ENCODE assay signal across 17 cellular contexts in genomic region chr1:234916840-234917239, GRCh38.
DNase-seq lines count a peak whose midpoint lies in the region; ATAC-seq and TF ChIP-seq lines count a peak whose summit lies in the region.
"Had no signal": no experiment of that assay in that cellular context is flagged by ENCODE, and none has a peak within 500 bp of the region (broad histone marks: within the 10 kb centered on the region; RNA-seq: fewer than 3 reads in every experiment).

No MANE protein-coding gene starts in this region.

- peaks cover 0 to 20% of the 10 kb centered on the region in 2 donors for H3K36me3 Mint-ChIP-seq in activated naive CD4-positive, alpha-beta T cell treated with anti-CD3 and anti-CD28 coated beads, Interleukin-2, amount 50 U/mL, for 72 hours
- H3K36me3 Mint-ChIP-seq: CD4-positive, alpha-beta memory T cell had no signal

- DNase-seq in activated naive CD4-positive, alpha-beta T cell treated with anti-CD3 and anti-CD28 coated beads, Interleukin-2, amount 50 U/mL, for 72 hours (ENCODE audit: low spot score in 2 of 2) = no peak
- DNase-seq in activated naive CD4-positive, alpha-beta T cell treated with anti-CD3 and anti-CD28 coated beads, Interleukin-2, amount 50 U/mL, for 16 hours = no peak
- DNase-seq in NCI-H82 (lab: John Stamatoyannopoulos, UW) (peak; percentile 75), hepatocyte (ENCODE audit: low spot score) (no peak), stomach (no peak), NCI-H2029 (lab: John Stamatoyannopoulos, UW) (no peak)
- DNase-seq: CD4-positive, alpha-beta memory T cell; DMS79; effector CD4-positive, alpha-beta T cell; H9; MG63; NCI-H2081; trophoblast cell had no signal

- H3K4me1 ChIP-seq in hepatocyte (ENCODE audit: insufficient read depth) = peaks cover 25% of the 10 kb centered on the region
- H3K4me1 ChIP-seq in stomach = peaks cover 69 to 93% (median 79%) of the 10 kb centered on the region in 4 donors

- no peaks in the 10 kb centered on the region for H4K20me1 ChIP-seq in hepatocyte (ENCODE audit: insufficient read depth, poor library complexity, severe bottlenecking)

- H2AFZ ChIP-seq in hepatocyte = no peak overlapping the region

- H3K36me3 ChIP-seq in hepatocyte (replicated peaks; ENCODE audit: insufficient read depth, low read depth) (no peaks in the 10 kb centered on the region), stomach (no peaks in the 10 kb centered on the region)
- H3K36me3 ChIP-seq: MG63 had no signal

- peak; percentile 7 to 34 for ATAC-seq in activated naive CD4-positive, alpha-beta T cell treated with anti-CD3 and anti-CD28 coated beads, Interleukin-2, amount 50 U/mL, for 72 hours
- no peak for ATAC-seq in GM21447 (IDR thresholded peaks at IDR 0.05; ENCODE audit: unreplicated experiment)
- no peak for ATAC-seq in GM18870 (IDR thresholded peaks at IDR 0.05; ENCODE audit: unreplicated experiment)
- ATAC-seq: A549, left lobe of liver had no signal

- WGBS in hepatocyte (ENCODE audit: low lambda C conversion rate, missing lambda C conversion rate) = 67% methylated on average over 4 of the region's 4 CpGs
- WGBS in stomach, 5 donors = 77 to 93% (median 90%) methylated on average over 4 of the region's 4 CpGs

- TF ChIP-seq EP300 in stomach (IDR thresholded peaks at IDR 0.05) = no peak

- no peaks in the 10 kb centered on the region for H3K79me2 ChIP-seq in hepatocyte

- H3K4me2 ChIP-seq in hepatocyte = no peak overlapping the region
- H3K4me2 ChIP-seq: A549 had no signal

- no peaks in the 10 kb centered on the region for H3K27me3 ChIP-seq in hepatocyte
- H3K27me3 ChIP-seq in stomach = no peaks in the 10 kb centered on the region
- H3K27me3 ChIP-seq: MG63 had no signal

- no peaks in the 10 kb centered on the region for H3K9me2 ChIP-seq in hepatocyte (replicated peaks; ENCODE audit: insufficient read depth)

- no peaks in the 10 kb centered on the region for H3K9me3 Mint-ChIP-seq in activated naive CD4-positive, alpha-beta T cell treated with anti-CD3 and anti-CD28 coated beads, Interleukin-2, amount 50 U/mL, for 72 hours

- H3K4me3 ChIP-seq in hepatocyte (no peak overlapping the region), stomach (no peak overlapping the region)
- H3K4me3 ChIP-seq: A549, MG63 had no signal

- intact Hi-C loops in stomach (cut with DNase I; ENCODE audit: low total_unique reads) = no loop called here

- no peak overlapping the region for H3K27ac Mint-ChIP-seq in activated naive CD4-positive, alpha-beta T cell treated with anti-CD3 and anti-CD28 coated beads, Interleukin-2, amount 50 U/mL, for 72 hours
- H3K27ac Mint-ChIP-seq: CD4-positive, alpha-beta memory T cell; H9 had no signal

- H3K9me3 ChIP-seq in hepatocyte (ENCODE audit: low read depth) = no peaks in the 10 kb centered on the region
- no peaks in the 10 kb centered on the region for H3K9me3 ChIP-seq in stomach
- H3K9me3 ChIP-seq: A549 had no signal

- peak overlapping the region; percentile 76 for H3K27ac ChIP-seq in hepatocyte
- peak overlapping the region in 4 of 5 donors; percentile 82 to 90 (median 88) for H3K27ac ChIP-seq in stomach

- TF ChIP-seq POLR2A in stomach (IDR thresholded peaks at IDR 0.05) = no peak

- TF ChIP-seq CTCF in hepatocyte (IDR thresholded peaks at IDR 0.05; ENCODE audit: poor library complexity) (no peak), stomach (IDR thresholded peaks at IDR 0.05) (no peak)

Comparison
In these comparisons a context has a peak if more than half of its experiments do, and no peak if none do; other contexts are left out.
1. ATAC-seq: peak in activated naive CD4-positive, alpha-beta T cell treated with anti-CD3 and anti-CD28 coated beads, Interleukin-2, amount 50 U/mL, for 72 hours (2 of 2); none in GM21447 (single experiment) and GM18870 (single experiment).